ENCODE assay signal across 11 cellular contexts in genomic region chr1:24932725-24933294, GRCh38. TPM values are rescaled to one million over a fixed set of nuclear protein-coding genes. Genes with fewer than 3 reads are reported as not detected.
DNase-seq lines count a peak whose midpoint lies in the region; ATAC-seq and TF ChIP-seq lines count a peak whose summit lies in the region.
"Had no signal": no experiment of that assay in that cellular context is flagged by ENCODE, and none has a peak within 500 bp of the region (broad histone marks: within the 10 kb centered on the region; RNA-seq: fewer than 3 reads in every experiment).

No MANE protein-coding gene starts in this region.

- peaks cover 4 to 26% of the 10 kb centered on the region in 2 experiments for H3K4me1 ChIP-seq in HCT116 (ENCODE audit: control insufficient read depth in 1 of 2, insufficient read depth in 2 of 2, low read length in 2 of 2)

- H3K36me3 ChIP-seq in HCT116 (ENCODE audit: control insufficient read depth in 1 of 2, insufficient read depth in 2 of 2, low read length in 2 of 2), result no peaks in the 10 kb centered on the region

- no peaks in the 10 kb centered on the region for H3K27me3 ChIP-seq in HCT116 (ENCODE audit: insufficient read depth, low read length)

- POLR2A ChIA-PET in HCT116 (lab: Charles Lee), result no interaction called here

- DNase-seq in DMS153 treated with DMSO at 0.1 percent for 48 hours (lab: John Stamatoyannopoulos, UW; ENCODE audit: unreplicated experiment) (peak; percentile 26), HCT116 (ENCODE audit: low read depth, low spot score) (no peak), NCI-H345 treated with DMSO at 0.1 percent for 48 hours (lab: John Stamatoyannopoulos, UW; ENCODE audit: unreplicated experiment) (no peak), SW480 (ENCODE audit: low spot score) (no peak), osteocyte (ENCODE audit: extremely low spot score, unreplicated experiment) (no peak), T-helper 9 cell (no peak)
- DNase-seq in activated naive CD4-positive, alpha-beta T cell treated with anti-CD3 and anti-CD28 coated beads, Interleukin-2, amount 50 U/mL, for 72 hours (ENCODE audit: low spot score in 2 of 2), result no peak
- no peak for DNase-seq in natural killer cell treated with Interleukin-12 subunit alpha and Interleukin-12 subunit beta and Interleukin-15 and Interleukin-18, amount 100 ng/mL, for 72 hours (ENCODE audit: low spot score)
- DNase-seq: NCI-H2171 had no signal

- BruUV-seq in HCT116 (replicated peaks; lab: Mats Ljungman, UMichigan), result no TSS peak

- H3K9ac ChIP-seq in HCT116 (ENCODE audit: low read length), result no peak overlapping the region

- TF ChIP-seq RAD21 in HCT116 (IDR thresholded peaks at IDR 0.05; ENCODE audit: low read depth), result no peak

- TF ChIP-seq CTCF in HCT116 (IDR thresholded peaks at IDR 0.05 in 2 of 3, conservative IDR thresholded peaks at IDR 0.05 in 1 of 3; ENCODE audit: borderline replicate concordance in 1 of 3, insufficient read depth in 1 of 3, low read depth in 2 of 3, low read length in 2 of 3), result no peak
- TF ChIP-seq CTCF in osteocyte (IDR thresholded peaks at IDR 0.05), result no peak

- no peaks in the 10 kb centered on the region for H4K20me1 ChIP-seq in HCT116 (ENCODE audit: insufficient read depth)

- no peaks in the 10 kb centered on the region for H3K27me3 Mint-ChIP-seq in natural killer cell treated with Interleukin-12 subunit alpha and Interleukin-12 subunit beta and Interleukin-15 and Interleukin-18, amount 100 ng/mL, for 72 hours
- H3K27me3 Mint-ChIP-seq in osteocyte (ENCODE audit: unreplicated experiment), result peaks cover 52% of the 10 kb centered on the region

- ATAC-seq in HCT116, result no peak
- ATAC-seq in activated naive CD4-positive, alpha-beta T cell treated with anti-CD3 and anti-CD28 coated beads, Interleukin-2, amount 50 U/mL, for 72 hours, result no peak
- ATAC-seq in natural killer cell treated with Interleukin-12 subunit alpha and Interleukin-12 subunit beta and Interleukin-15 and Interleukin-18, amount 100 ng/mL, for 72 hours, result no peak

- peaks cover 16% of the 10 kb centered on the region for H3K79me2 ChIP-seq in HCT116 (ENCODE audit: insufficient read depth, low read length)

- no peaks in the 10 kb centered on the region for H3K9me3 ChIP-seq in HCT116 (ENCODE audit: control insufficient read depth in 1 of 2, insufficient read depth in 1 of 2, low read depth in 1 of 2, low read length in 2 of 2)

- peak overlapping the region; percentile 76 for H3K4me3 Mint-ChIP-seq in natural killer cell treated with Interleukin-12 subunit alpha and Interleukin-12 subunit beta and Interleukin-15 and Interleukin-18, amount 100 ng/mL, for 72 hours
- no peak overlapping the region for H3K4me3 Mint-ChIP-seq in osteocyte (ENCODE audit: unreplicated experiment)
- H3K4me3 Mint-ChIP-seq: mesothelial cell of epicardium had no signal

- H3K4me1 Mint-ChIP-seq in natural killer cell treated with Interleukin-12 subunit alpha and Interleukin-12 subunit beta and Interleukin-15 and Interleukin-18, amount 100 ng/mL, for 72 hours (ENCODE audit: low read depth in 2 of 2), result peaks cover 38 to 41% of the 10 kb centered on the region in 2 donors
- H3K4me1 Mint-ChIP-seq in osteocyte (ENCODE audit: unreplicated experiment), result peaks cover 22% of the 10 kb centered on the region

- no peak for TF ChIP-seq POLR2A in HCT116 (IDR thresholded peaks at IDR 0.05; ENCODE audit: borderline replicate concordance, extremely low read depth, insufficient read depth, insufficient read length)

- peak overlapping the region; percentile 72 to 84 for H3K27ac Mint-ChIP-seq in activated naive CD4-positive, alpha-beta T cell treated with anti-CD3 and anti-CD28 coated beads, Interleukin-2, amount 50 U/mL, for 72 hours
- peak overlapping the region; percentile 49 to 73 for H3K27ac Mint-ChIP-seq in natural killer cell treated with Interleukin-12 subunit alpha and Interleukin-12 subunit beta and Interleukin-15 and Interleukin-18, amount 100 ng/mL, for 72 hours
- H3K27ac Mint-ChIP-seq in osteocyte (ENCODE audit: unreplicated experiment), result no peak overlapping the region
- H3K27ac Mint-ChIP-seq: mesothelial cell of epicardium had no signal

- CTCF ChIA-PET in HCT116 (lab: Charles Lee), result interaction anchor here (0.7 to 1.7 kb wide), 6 partner anchors 9 to 168 kb away, joined by 3 to 7 read pairs (median 6); no protein-coding TSS in a partner anchor

- H3K9me3 Mint-ChIP-seq in activated naive CD4-positive, alpha-beta T cell treated with anti-CD3 and anti-CD28 coated beads, Interleukin-2, amount 50 U/mL, for 72 hours, result no peaks in the 10 kb centered on the region
- no peaks in the 10 kb centered on the region for H3K9me3 Mint-ChIP-seq in natural killer cell treated with Interleukin-12 subunit alpha and Interleukin-12 subunit beta and Interleukin-15 and Interleukin-18, amount 100 ng/mL, for 72 hours
- no peaks in the 10 kb centered on the region for H3K9me3 Mint-ChIP-seq in osteocyte (ENCODE audit: unreplicated experiment)
- H3K9me3 Mint-ChIP-seq: mesothelial cell of epicardium had no signal

- no peaks in the 10 kb centered on the region for H3K9me2 ChIP-seq in HCT116 (ENCODE audit: insufficient read depth)

- intact Hi-C loops in HCT116 (cut with micrococcal nuclease), result loop anchor here (1.0 to 2.0 kb wide), 3 partner anchors 104 to 272 kb away; no protein-coding TSS in a partner anchor

- RAD21 ChIA-PET in HCT116 (lab: Charles Lee; ENCODE audit: low non-redundant PET in 1 of 2, low total read pairs in 2 of 2, uncharacterized antibody in 2 of 2, unreplicated experiment in 2 of 2), result interaction anchor here in 1 of 2 experiments (1.1 kb wide), 1 partner anchor 104 kb away, joined by 3 read pairs; no protein-coding TSS in a partner anchor

- H2AFZ ChIP-seq in HCT116 (ENCODE audit: low read depth, low read length, poor library complexity, severe bottlenecking), result peak overlapping the region; percentile 48

- peak overlapping the region in 1 of 2 experiments; percentile 30; a peak in 2 of 4 replicates for H3K4me3 ChIP-seq in HCT116 (replicated peaks in 1 of 2; ENCODE audit: low read depth in 1 of 2, low read length in 2 of 2)

- no peak overlapping the region for H3K27ac ChIP-seq in HCT116 (ENCODE audit: low read depth, low read length)

- peaks cover 19 to 32% of the 10 kb centered on the region in 2 donors for H3K36me3 Mint-ChIP-seq in activated naive CD4-positive, alpha-beta T cell treated with anti-CD3 and anti-CD28 coated beads, Interleukin-2, amount 50 U/mL, for 72 hours
- peaks cover 8% of the 10 kb centered on the region for H3K36me3 Mint-ChIP-seq in natural killer cell treated with Interleukin-12 subunit alpha and Interleukin-12 subunit beta and Interleukin-15 and Interleukin-18, amount 100 ng/mL, for 72 hours
- no peaks in the 10 kb centered on the region for H3K36me3 Mint-ChIP-seq in osteocyte (ENCODE audit: unreplicated experiment)
- H3K36me3 Mint-ChIP-seq: mesothelial cell of epicardium had no signal

- peak overlapping the region; percentile 60 for H3K4me2 ChIP-seq in HCT116 (ENCODE audit: low read length)

TF ChIP-seq in HCT116, 20 proteins besides CTCF, POLR2A, EP300 and RAD21:
- TF ChIP-seq EZH2 (IDR thresholded peaks at IDR 0.05), result no peak
- no peak for TF ChIP-seq ZFX (IDR thresholded peaks at IDR 0.05)
- TF ChIP-seq TCF7L2 (IDR thresholded peaks at IDR 0.05; ENCODE audit: borderline replicate concordance, extremely low read depth, insufficient read depth, insufficient read length), result no peak
- no peak for TF ChIP-seq CEBPB (IDR thresholded peaks at IDR 0.05; ENCODE audit: low read depth)
- no peak for TF ChIP-seq EZH2phosphoT487 (IDR thresholded peaks at IDR 0.05; ENCODE audit: borderline replicate concordance)
- TF ChIP-seq, protein P1, sequence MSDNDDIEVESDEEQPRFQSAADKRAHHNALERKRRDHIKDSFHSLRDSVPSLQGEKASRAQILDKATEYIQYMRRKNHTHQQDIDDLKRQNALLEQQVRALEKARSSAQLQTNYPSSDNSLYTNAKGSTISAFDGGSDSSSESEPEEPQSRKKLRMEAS (IDR thresholded peaks at IDR 0.05), result no peak
- TF ChIP-seq EGR1 (IDR thresholded peaks at IDR 0.05; ENCODE audit: low read depth), result no peak
- TF ChIP-seq, protein P2, sequence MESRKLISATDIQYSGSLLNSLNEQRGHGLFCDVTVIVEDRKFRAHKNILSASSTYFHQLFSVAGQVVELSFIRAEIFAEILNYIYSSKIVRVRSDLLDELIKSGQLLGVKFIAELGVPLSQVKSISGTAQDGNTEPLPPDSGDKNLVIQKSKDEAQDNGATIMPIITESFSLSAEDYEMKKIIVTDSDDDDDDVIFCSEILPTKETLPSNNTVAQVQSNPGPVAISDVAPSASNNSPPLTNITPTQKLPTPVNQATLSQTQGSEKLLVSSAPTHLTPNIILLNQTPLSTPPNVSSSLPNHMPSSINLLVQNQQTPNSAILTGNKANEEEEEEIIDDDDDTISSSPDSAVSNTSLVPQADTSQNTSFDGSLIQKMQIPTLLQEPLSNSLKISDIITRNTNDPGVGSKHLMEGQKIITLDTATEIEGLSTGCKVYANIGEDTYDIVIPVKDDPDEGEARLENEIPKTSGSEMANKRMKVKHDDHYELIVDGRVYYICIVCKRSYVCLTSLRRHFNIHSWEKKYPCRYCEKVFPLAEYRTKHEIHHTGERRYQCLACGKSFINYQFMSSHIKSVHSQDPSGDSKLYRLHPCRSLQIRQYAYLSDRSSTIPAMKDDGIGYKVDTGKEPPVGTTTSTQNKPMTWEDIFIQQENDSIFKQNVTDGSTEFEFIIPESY (IDR thresholded peaks at IDR 0.05; ENCODE audit: extremely low read depth, insufficient replicate concordance, low read length), result no peak

RNA-seq across cellular contexts. Expression of gene RUNX3, which starts 2.7 kb away (rescaled TPM):
- total RNA-seq in HCT116 (2021; ENCODE audit: unreplicated experiment) (22.6 TPM), osteocyte (not detected in 2 replicates)
- polyA plus RNA-seq in HCT116 (2012), result 20.2 and 25.3 TPM in 2 replicates
- 100 to 1,000 TPM; 119 to 136 TPM for total RNA-seq in activated naive CD4-positive, alpha-beta T cell treated with anti-CD3 and anti-CD28 coated beads, Interleukin-2, amount 50 U/mL, for 72 hours
- total RNA-seq in natural killer cell treated with Interleukin-12 subunit alpha and Interleukin-12 subunit beta and Interleukin-15 and Interleukin-18, amount 100 ng/mL, for 72 hours, result 100 to 1,000 TPM; 177 to 186 TPM
- total RNA-seq: endothelial cell of umbilical vein had no signal
- polyA plus RNA-seq: endothelial cell of umbilical vein had no signal

Comparison
In these comparisons a context has a peak if more than half of its experiments do, and no peak if none do; other contexts are left out.
1. RNA of gene RUNX3, which starts 2.7 kb away (total RNA-seq): 177 to 186 TPM in natural killer cell treated with Interleukin-12 subunit alpha and Interleukin-12 subunit beta and Interleukin-15 and Interleukin-18, amount 100 ng/mL, for 72 hours, 119 to 136 TPM in activated naive CD4-positive, alpha-beta T cell treated with anti-CD3 and anti-CD28 coated beads, Interleukin-2, amount 50 U/mL, for 72 hours and 22.6 TPM in HCT116 (single experiment); not detected in osteocyte; every median in the first group is over 10 times any median in the second.